1 cellular context compared by ENCODE assay signal in the genomic region with DNA sequence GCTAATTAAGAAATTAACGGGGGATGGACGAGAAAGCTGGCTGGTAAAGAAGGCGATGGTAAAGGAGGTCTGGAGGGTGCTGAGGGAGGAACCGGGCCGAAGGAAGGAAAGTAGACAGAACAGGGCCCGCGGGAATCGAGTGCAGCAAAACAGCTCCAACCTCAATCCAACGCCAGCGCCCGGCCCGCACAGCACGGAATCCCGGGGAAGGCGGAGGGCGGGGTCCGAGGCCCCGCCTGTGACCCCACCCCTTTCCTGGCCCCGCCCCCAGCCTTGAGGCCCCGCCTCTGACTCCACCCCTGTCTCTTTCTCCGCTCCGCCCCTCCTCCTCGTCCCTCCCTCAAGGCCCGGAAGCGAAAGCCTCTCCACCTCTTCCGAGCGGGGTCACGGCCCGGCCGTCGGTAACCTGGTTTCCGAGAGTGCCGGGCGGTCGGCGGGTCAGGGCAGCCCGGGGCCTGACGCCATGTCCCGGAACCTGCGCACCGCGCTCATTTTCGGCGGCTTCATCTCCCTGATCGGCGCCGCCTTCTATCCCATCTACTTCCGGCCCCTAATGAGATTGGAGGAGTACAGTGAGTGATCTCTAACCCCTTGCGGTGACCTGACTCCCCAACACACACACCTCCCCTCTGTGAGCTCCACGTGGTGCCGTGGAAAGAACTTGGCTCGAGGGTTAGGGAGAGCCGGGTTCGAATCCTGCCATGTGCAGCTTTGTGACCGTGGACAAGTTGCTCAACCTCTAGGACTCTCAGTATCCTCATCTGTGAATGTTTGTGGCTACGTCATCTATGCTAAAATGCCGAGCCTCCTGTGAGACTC.
TF ChIP-seq lines count a peak whose summit lies in the region.

A gene (plus strand): TSS at position 370 of the 819 bp plus-strand sequence. CDS start 94 bp downstream, at position 464.

TF ChIP-seq in HepG2, 621 proteins besides CTCF, POLR2A, EP300 and RAD21 (continued from another document and continues in another):
- TF ChIP-seq, protein P1, sequence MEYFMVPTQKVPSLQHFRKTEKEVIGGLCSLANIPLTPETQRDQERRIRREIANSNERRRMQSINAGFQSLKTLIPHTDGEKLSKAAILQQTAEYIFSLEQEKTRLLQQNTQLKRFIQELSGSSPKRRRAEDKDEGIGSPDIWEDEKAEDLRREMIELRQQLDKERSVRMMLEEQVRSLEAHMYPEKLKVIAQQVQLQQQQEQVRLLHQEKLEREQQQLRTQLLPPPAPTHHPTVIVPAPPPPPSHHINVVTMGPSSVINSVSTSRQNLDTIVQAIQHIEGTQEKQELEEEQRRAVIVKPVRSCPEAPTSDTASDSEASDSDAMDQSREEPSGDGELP (IDR thresholded peaks at IDR 0.05; ENCODE audit: borderline replicate concordance, low read depth), result no peak
- TF ChIP-seq, protein P2, sequence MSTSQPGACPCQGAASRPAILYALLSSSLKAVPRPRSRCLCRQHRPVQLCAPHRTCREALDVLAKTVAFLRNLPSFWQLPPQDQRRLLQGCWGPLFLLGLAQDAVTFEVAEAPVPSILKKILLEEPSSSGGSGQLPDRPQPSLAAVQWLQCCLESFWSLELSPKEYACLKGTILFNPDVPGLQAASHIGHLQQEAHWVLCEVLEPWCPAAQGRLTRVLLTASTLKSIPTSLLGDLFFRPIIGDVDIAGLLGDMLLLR (CRISPR knock-in tag; IDR thresholded peaks at IDR 0.05), result no peak
- TF ChIP-seq CBFB (CRISPR knock-in tag; IDR thresholded peaks at IDR 0.05), result no peak; the same call in 1 of the 2 replicates
- peak; percentile 80 for TF ChIP-seq RARA (CRISPR knock-in tag; IDR thresholded peaks at IDR 0.05)
- TF ChIP-seq, protein P3, sequence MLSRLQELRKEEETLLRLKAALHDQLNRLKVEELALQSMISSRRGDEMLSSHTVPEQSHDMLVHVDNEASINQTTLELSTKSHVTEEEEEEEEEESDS (CRISPR knock-in tag; IDR thresholded peaks at IDR 0.05; ENCODE audit: borderline replicate concordance), result no peak
- no peak; the same call in 1 of the 2 replicates for TF ChIP-seq ZNF777 (CRISPR knock-in tag; IDR thresholded peaks at IDR 0.05)
- TF ChIP-seq ZBTB8A (CRISPR knock-in tag; IDR thresholded peaks at IDR 0.05; ENCODE audit: borderline replicate concordance, low read depth), result no peak
- no peak for TF ChIP-seq ZNF562 (CRISPR knock-in tag; IDR thresholded peaks at IDR 0.05; ENCODE audit: borderline replicate concordance)
- no peak for TF ChIP-seq ZNF615 (CRISPR knock-in tag; IDR thresholded peaks at IDR 0.05; ENCODE audit: borderline replicate concordance)
- TF ChIP-seq XRCC5 (optimal IDR thresholded peaks at IDR 0.05; ENCODE audit: low read length), result no peak
- no peak; the same call in 1 of the 2 replicates for TF ChIP-seq TCF7 (IDR thresholded peaks at IDR 0.05; ENCODE audit: low read depth)
- TF ChIP-seq, protein P4, sequence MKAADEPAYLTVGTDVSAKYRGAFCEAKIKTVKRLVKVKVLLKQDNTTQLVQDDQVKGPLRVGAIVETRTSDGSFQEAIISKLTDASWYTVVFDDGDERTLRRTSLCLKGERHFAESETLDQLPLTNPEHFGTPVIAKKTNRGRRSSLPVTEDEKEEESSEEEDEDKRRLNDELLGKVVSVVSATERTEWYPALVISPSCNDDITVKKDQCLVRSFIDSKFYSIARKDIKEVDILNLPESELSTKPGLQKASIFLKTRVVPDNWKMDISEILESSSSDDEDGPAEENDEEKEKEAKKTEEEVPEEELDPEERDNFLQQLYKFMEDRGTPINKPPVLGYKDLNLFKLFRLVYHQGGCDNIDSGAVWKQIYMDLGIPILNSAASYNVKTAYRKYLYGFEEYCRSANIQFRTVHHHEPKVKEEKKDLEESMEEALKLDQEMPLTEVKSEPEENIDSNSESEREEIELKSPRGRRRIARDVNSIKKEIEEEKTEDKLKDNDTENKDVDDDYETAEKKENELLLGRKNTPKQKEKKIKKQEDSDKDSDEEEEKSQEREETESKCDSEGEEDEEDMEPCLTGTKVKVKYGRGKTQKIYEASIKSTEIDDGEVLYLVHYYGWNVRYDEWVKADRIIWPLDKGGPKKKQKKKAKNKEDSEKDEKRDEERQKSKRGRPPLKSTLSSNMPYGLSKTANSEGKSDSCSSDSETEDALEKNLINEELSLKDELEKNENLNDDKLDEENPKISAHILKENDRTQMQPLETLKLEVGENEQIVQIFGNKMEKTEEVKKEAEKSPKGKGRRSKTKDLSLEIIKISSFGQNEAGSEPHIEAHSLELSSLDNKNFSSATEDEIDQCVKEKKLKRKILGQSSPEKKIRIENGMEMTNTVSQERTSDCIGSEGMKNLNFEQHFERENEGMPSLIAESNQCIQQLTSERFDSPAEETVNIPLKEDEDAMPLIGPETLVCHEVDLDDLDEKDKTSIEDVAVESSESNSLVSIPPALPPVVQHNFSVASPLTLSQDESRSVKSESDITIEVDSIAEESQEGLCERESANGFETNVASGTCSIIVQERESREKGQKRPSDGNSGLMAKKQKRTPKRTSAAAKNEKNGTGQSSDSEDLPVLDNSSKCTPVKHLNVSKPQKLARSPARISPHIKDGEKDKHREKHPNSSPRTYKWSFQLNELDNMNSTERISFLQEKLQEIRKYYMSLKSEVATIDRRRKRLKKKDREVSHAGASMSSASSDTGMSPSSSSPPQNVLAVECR (CRISPR knock-in tag; IDR thresholded peaks at IDR 0.05; ENCODE audit: borderline replicate concordance), result peak; percentile 81; the same call in 1 of the 2 replicates
- TF ChIP-seq SMYD3 (CRISPR knock-in tag; IDR thresholded peaks at IDR 0.05), result no peak
- TF ChIP-seq, protein P5, sequence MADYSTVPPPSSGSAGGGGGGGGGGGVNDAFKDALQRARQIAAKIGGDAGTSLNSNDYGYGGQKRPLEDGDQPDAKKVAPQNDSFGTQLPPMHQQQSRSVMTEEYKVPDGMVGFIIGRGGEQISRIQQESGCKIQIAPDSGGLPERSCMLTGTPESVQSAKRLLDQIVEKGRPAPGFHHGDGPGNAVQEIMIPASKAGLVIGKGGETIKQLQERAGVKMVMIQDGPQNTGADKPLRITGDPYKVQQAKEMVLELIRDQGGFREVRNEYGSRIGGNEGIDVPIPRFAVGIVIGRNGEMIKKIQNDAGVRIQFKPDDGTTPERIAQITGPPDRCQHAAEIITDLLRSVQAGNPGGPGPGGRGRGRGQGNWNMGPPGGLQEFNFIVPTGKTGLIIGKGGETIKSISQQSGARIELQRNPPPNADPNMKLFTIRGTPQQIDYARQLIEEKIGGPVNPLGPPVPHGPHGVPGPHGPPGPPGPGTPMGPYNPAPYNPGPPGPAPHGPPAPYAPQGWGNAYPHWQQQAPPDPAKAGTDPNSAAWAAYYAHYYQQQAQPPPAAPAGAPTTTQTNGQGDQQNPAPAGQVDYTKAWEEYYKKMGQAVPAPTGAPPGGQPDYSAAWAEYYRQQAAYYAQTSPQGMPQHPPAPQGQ (CRISPR knock-in tag; IDR thresholded peaks at IDR 0.05; ENCODE audit: borderline replicate concordance), result no peak
- peak; percentile 62; the same call in 1 of the 2 replicates for TF ChIP-seq MTA1 (CRISPR knock-in tag; IDR thresholded peaks at IDR 0.05; ENCODE audit: borderline replicate concordance)
- TF ChIP-seq, protein P6, sequence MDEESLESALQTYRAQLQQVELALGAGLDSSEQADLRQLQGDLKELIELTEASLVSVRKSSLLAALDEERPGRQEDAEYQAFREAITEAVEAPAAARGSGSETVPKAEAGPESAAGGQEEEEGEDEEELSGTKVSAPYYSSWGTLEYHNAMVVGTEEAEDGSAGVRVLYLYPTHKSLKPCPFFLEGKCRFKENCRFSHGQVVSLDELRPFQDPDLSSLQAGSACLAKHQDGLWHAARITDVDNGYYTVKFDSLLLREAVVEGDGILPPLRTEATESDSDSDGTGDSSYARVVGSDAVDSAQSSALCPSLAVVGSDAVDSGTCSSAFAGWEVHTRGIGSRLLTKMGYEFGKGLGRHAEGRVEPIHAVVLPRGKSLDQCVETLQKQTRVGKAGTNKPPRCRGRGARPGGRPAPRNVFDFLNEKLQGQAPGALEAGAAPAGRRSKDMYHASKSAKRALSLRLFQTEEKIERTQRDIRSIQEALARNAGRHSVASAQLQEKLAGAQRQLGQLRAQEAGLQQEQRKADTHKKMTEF (CRISPR knock-in tag; IDR thresholded peaks at IDR 0.05), result peak; percentile 94
- TF ChIP-seq ZNF282 (IDR thresholded peaks at IDR 0.05; ENCODE audit: partially characterized antibody), result no peak
- TF ChIP-seq ZNF441 (CRISPR knock-in tag; IDR thresholded peaks at IDR 0.05; ENCODE audit: borderline replicate concordance), result peak; percentile 57; the same call in 1 of the 2 replicates
- no peak for TF ChIP-seq ZNF552 (CRISPR knock-in tag; IDR thresholded peaks at IDR 0.05; ENCODE audit: borderline replicate concordance)
- TF ChIP-seq, protein P7, sequence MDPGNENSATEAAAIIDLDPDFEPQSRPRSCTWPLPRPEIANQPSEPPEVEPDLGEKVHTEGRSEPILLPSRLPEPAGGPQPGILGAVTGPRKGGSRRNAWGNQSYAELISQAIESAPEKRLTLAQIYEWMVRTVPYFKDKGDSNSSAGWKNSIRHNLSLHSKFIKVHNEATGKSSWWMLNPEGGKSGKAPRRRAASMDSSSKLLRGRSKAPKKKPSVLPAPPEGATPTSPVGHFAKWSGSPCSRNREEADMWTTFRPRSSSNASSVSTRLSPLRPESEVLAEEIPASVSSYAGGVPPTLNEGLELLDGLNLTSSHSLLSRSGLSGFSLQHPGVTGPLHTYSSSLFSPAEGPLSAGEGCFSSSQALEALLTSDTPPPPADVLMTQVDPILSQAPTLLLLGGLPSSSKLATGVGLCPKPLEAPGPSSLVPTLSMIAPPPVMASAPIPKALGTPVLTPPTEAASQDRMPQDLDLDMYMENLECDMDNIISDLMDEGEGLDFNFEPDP (CRISPR knock-in tag; conservative IDR thresholded peaks at IDR 0.05), result 0 out of 2 replicates have a peak, but pooled peaks have one; percentile 19
- TF ChIP-seq, protein P8, sequence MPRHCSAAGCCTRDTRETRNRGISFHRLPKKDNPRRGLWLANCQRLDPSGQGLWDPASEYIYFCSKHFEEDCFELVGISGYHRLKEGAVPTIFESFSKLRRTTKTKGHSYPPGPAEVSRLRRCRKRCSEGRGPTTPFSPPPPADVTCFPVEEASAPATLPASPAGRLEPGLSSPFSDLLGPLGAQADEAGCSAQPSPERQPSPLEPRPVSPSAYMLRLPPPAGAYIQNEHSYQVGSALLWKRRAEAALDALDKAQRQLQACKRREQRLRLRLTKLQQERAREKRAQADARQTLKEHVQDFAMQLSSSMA (CRISPR knock-in tag; IDR thresholded peaks at IDR 0.05), result no peak
- TF ChIP-seq NCOA2 (CRISPR knock-in tag; IDR thresholded peaks at IDR 0.05), result peak; percentile 61; the same call in 1 of the 2 replicates
- TF ChIP-seq, protein P9, sequence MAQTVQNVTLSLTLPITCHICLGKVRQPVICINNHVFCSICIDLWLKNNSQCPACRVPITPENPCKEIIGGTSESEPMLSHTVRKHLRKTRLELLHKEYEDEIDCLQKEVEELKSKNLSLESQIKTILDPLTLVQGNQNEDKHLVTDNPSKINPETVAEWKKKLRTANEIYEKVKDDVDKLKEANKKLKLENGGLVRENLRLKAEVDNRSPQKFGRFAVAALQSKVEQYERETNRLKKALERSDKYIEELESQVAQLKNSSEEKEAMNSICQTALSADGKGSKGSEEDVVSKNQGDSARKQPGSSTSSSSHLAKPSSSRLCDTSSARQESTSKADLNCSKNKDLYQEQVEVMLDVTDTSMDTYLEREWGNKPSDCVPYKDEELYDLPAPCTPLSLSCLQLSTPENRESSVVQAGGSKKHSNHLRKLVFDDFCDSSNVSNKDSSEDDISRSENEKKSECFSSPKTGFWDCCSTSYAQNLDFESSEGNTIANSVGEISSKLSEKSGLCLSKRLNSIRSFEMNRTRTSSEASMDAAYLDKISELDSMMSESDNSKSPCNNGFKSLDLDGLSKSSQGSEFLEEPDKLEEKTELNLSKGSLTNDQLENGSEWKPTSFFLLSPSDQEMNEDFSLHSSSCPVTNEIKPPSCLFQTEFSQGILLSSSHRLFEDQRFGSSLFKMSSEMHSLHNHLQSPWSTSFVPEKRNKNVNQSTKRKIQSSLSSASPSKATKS (CRISPR knock-in tag; IDR thresholded peaks at IDR 0.05), result no peak
- TF ChIP-seq TRIM24 (CRISPR knock-in tag; IDR thresholded peaks at IDR 0.05), result no peak
- TF ChIP-seq ZNF205 (CRISPR knock-in tag; IDR thresholded peaks at IDR 0.05), result peak; percentile 32; the same call in 1 of the 2 replicates
- TF ChIP-seq, protein P10, sequence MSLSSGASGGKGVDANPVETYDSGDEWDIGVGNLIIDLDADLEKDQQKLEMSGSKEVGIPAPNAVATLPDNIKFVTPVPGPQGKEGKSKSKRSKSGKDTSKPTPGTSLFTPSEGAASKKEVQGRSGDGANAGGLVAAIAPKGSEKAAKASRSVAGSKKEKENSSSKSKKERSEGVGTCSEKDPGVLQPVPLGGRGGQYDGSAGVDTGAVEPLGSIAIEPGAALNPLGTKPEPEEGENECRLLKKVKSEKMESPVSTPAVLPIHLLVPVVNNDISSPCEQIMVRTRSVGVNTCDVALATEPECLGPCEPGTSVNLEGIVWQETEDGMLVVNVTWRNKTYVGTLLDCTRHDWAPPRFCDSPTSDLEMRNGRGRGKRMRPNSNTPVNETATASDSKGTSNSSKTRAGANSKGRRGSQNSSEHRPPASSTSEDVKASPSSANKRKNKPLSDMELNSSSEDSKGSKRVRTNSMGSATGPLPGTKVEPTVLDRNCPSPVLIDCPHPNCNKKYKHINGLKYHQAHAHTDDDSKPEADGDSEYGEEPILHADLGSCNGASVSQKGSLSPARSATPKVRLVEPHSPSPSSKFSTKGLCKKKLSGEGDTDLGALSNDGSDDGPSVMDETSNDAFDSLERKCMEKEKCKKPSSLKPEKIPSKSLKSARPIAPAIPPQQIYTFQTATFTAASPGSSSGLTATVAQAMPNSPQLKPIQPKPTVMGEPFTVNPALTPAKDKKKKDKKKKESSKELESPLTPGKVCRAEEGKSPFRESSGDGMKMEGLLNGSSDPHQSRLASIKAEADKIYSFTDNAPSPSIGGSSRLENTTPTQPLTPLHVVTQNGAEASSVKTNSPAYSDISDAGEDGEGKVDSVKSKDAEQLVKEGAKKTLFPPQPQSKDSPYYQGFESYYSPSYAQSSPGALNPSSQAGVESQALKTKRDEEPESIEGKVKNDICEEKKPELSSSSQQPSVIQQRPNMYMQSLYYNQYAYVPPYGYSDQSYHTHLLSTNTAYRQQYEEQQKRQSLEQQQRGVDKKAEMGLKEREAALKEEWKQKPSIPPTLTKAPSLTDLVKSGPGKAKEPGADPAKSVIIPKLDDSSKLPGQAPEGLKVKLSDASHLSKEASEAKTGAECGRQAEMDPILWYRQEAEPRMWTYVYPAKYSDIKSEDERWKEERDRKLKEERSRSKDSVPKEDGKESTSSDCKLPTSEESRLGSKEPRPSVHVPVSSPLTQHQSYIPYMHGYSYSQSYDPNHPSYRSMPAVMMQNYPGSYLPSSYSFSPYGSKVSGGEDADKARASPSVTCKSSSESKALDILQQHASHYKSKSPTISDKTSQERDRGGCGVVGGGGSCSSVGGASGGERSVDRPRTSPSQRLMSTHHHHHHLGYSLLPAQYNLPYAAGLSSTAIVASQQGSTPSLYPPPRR (CRISPR knock-in tag; IDR thresholded peaks at IDR 0.05; ENCODE audit: borderline replicate concordance), result peak; percentile 44; the same call in 1 of the 2 replicates
- TF ChIP-seq, protein P11, sequence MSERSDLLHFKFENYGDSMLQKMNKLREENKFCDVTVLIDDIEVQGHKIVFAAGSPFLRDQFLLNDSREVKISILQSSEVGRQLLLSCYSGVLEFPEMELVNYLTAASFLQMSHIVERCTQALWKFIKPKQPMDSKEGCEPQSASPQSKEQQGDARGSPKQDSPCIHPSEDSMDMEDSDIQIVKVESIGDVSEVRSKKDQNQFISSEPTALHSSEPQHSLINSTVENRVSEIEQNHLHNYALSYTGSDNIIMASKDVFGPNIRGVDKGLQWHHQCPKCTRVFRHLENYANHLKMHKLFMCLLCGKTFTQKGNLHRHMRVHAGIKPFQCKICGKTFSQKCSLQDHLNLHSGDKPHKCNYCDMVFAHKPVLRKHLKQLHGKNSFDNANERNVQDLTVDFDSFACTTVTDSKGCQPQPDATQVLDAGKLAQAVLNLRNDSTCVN (CRISPR knock-in tag; IDR thresholded peaks at IDR 0.05; ENCODE audit: borderline replicate concordance), result no peak
- peak; percentile 44; the same call in 1 of the 2 replicates for TF ChIP-seq FOXC1 (CRISPR knock-in tag; IDR thresholded peaks at IDR 0.05; ENCODE audit: borderline replicate concordance)
- TF ChIP-seq, protein P12, sequence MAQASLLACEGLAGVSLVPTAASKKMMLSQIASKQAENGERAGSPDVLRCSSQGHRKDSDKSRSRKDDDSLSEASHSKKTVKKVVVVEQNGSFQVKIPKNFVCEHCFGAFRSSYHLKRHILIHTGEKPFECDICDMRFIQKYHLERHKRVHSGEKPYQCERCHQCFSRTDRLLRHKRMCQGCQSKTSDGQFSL (CRISPR knock-in tag; IDR thresholded peaks at IDR 0.05), result no peak
